ENCODE assay signal across 14 cellular contexts in the genomic region with DNA sequence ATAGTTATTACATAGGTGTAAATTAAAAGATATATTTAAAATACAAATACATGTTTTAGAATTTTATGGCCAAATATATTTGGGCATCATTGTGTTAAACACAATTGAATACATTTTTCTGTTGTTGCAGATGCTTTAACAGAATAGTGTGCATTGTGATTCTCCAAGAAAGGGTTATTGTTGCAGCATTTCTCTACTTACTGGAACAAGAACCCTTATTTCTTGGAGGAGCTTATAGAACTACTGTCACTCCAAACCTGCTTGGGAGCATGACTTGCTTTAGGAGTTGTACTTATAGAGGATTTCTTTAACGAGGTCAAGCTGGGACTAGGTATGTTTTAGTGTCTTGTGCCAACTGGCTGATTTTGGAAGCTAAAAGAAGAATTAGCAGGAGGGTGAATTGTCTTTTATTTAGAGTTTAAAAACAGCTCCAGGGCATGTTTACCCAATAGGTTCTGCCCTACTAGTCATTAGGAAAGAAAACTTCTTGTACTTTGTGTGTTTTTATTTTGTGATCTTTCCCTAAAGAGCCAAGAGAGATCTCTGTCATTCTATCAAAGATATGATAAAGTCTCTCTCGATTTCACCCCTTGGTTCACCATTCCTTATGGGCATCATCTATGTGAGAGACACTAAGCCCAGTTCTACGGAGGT.
DNase-seq lines count a peak whose midpoint lies in the region; TF ChIP-seq lines count a peak whose summit lies in the region.
"Had no signal": no experiment of that assay in that cellular context is flagged by ENCODE, and none has a peak within 500 bp of the region (broad histone marks: within the 10 kb centered on the region; RNA-seq: fewer than 3 reads in every experiment).

No MANE protein-coding gene starts in this region.

- H3K14ac ChIP-seq in mesenchymal stem cell (ENCODE audit: low read length in 2 of 2) = no peak overlapping the region

- H3K4me1 ChIP-seq in mesenchymal stem cell (ENCODE audit: control insufficient read depth, insufficient read depth, low read depth, low read length) (peaks cover 1% of the 10 kb centered on the region), left ventricle myocardium inferior (no peaks in the 10 kb centered on the region)

- H3K27me3 ChIP-seq in mesenchymal stem cell (ENCODE audit: control insufficient read depth in 1 of 2, insufficient read depth in 1 of 2, low read length in 2 of 2) = no peaks in the 10 kb centered on the region
- no peaks in the 10 kb centered on the region for H3K27me3 ChIP-seq in left ventricle myocardium inferior (ENCODE audit: low read depth)

- H3K4me3 ChIP-seq in mesenchymal stem cell (ENCODE audit: insufficient read depth in 1 of 2, low read depth in 1 of 2, low read length in 2 of 2) (no peak overlapping the region), left ventricle myocardium inferior (no peak overlapping the region)

- H3K9me3 Mint-ChIP-seq in HFFc6 = no peaks in the 10 kb centered on the region

- H4K8ac ChIP-seq in mesenchymal stem cell (ENCODE audit: low read length) = no peak overlapping the region

- no peak overlapping the region for H2BK15ac ChIP-seq in mesenchymal stem cell (ENCODE audit: low read depth, poor library complexity, severe bottlenecking)

- H3K4me1 Mint-ChIP-seq in HFFc6 (ENCODE audit: low read depth) = peaks cover 38% of the 10 kb centered on the region
- H3K4me1 Mint-ChIP-seq: activated naive CD4-positive, alpha-beta T cell treated with anti-CD3 and anti-CD28 coated beads, Interleukin-2, amount 50 U/mL, for 24 hours; central memory CD8-positive, alpha-beta T cell had no signal

- H2BK12ac ChIP-seq in mesenchymal stem cell (ENCODE audit: low read length in 2 of 2) = peak overlapping the region in 1 of 2 experiments; percentile 61

- no peak overlapping the region for H2BK120ac ChIP-seq in mesenchymal stem cell (ENCODE audit: low read depth, low read length)

- H2BK5ac ChIP-seq in mesenchymal stem cell (ENCODE audit: low read depth, low read length, poor library complexity, severe bottlenecking) = no peak overlapping the region

- H2AFZ ChIP-seq in mesenchymal stem cell (ENCODE audit: low read depth, low read length) = no peak overlapping the region

- no peak overlapping the region for H3K9ac ChIP-seq in mesenchymal stem cell (ENCODE audit: low read length)

- H2AK5ac ChIP-seq in mesenchymal stem cell (ENCODE audit: low read length, severe bottlenecking) = no peak overlapping the region

- no peak overlapping the region for H4K91ac ChIP-seq in mesenchymal stem cell (ENCODE audit: low read length)

- H3K36me3 Mint-ChIP-seq in HFFc6 (ENCODE audit: low read depth) = no peaks in the 10 kb centered on the region
- H3K36me3 Mint-ChIP-seq: activated naive CD4-positive, alpha-beta T cell treated with anti-CD3 and anti-CD28 coated beads, Interleukin-2, amount 50 U/mL, for 24 hours had no signal

- intact Hi-C loops in left ventricle myocardium inferior (cut with micrococcal nuclease) = no loop called here

- DNase-seq in HFFc6 (peak; percentile 2), mesenchymal stem cell (no peak), superior temporal gyrus (ENCODE audit: extremely low spot score) (peak; percentile 52), retina (no peak), left ventricle myocardium inferior (no peak)
- no peak for DNase-seq in activated T-cell treated with anti-CD3 and anti-CD28 coated beads, Interleukin-2, amount 50 U/mL, for 1 hour
- DNase-seq: aorta, NCI-H1436, NCI-H446 had no signal

- WGBS in mesenchymal stem cell = 67% methylated on average over 1 of the region's 3 CpGs

- no peak overlapping the region for H3K23ac ChIP-seq in mesenchymal stem cell (ENCODE audit: low read length in 2 of 2)

- H3K36me3 ChIP-seq in mesenchymal stem cell (ENCODE audit: control insufficient read depth in 1 of 2, insufficient read depth in 2 of 2, low read depth in 1 of 2, low read length in 2 of 2) (no peaks in the 10 kb centered on the region), left ventricle myocardium inferior (no peaks in the 10 kb centered on the region)

- H3K4ac ChIP-seq in mesenchymal stem cell (ENCODE audit: low read depth in 1 of 2, low read length in 2 of 2) = no peak overlapping the region

- peak overlapping the region; percentile 63 for H3K4me3 Mint-ChIP-seq in HFFc6
- H3K4me3 Mint-ChIP-seq: activated naive CD4-positive, alpha-beta T cell treated with anti-CD3 and anti-CD28 coated beads, Interleukin-2, amount 50 U/mL, for 24 hours; activated T-helper 1 cell treated with anti-CD3 and anti-CD28 coated beads, Interleukin-12 subunit alpha, Interleukin-12 subunit beta, Interleukin-2, Interleukin-4 antibody, amounts not matched to agents 30 ng/mL and 10 ng/mL and 1 ng/mL, durations not matched to agents 14 hours and 24 hours and 36 hours; central memory CD8-positive, alpha-beta T cell had no signal

- H3K27me3 Mint-ChIP-seq in HFFc6 (ENCODE audit: insufficient read depth) = peaks cover 2% of the 10 kb centered on the region
- H3K27me3 Mint-ChIP-seq: activated naive CD4-positive, alpha-beta T cell treated with anti-CD3 and anti-CD28 coated beads, Interleukin-2, amount 50 U/mL, for 24 hours; central memory CD8-positive, alpha-beta T cell had no signal

- no peaks in the 10 kb centered on the region for H3K9me3 ChIP-seq in mesenchymal stem cell (ENCODE audit: control insufficient read depth, low read length)
- H3K9me3 ChIP-seq in left ventricle myocardium inferior (replicated peaks) = peaks cover 7% of the 10 kb centered on the region

- H3K18ac ChIP-seq in mesenchymal stem cell (ENCODE audit: low read depth in 1 of 2, low read length in 2 of 2) = peak overlapping the region in 1 of 2 experiments; percentile 53

- H3K27ac ChIP-seq in cingulate gyrus (ENCODE audit: low read depth, low read length) (peak overlapping the region; percentile 6), mesenchymal stem cell (ENCODE audit: low read length, poor library complexity, severe bottlenecking) (peak overlapping the region; percentile 59), left ventricle myocardium inferior (replicated peaks) (no peak overlapping the region)
- H3K27ac ChIP-seq: C4-2B had no signal

- TF ChIP-seq CTCF in HFFc6 (IDR thresholded peaks at IDR 0.05) = no peak
- TF ChIP-seq CTCF in left ventricle myocardium inferior (IDR thresholded peaks at IDR 0.05; ENCODE audit: borderline replicate concordance) = no peak

- no peaks in the 10 kb centered on the region for H3K79me1 ChIP-seq in mesenchymal stem cell (replicated peaks; ENCODE audit: low read length, poor library complexity, severe bottlenecking)

- no peak overlapping the region for H3K4me2 ChIP-seq in mesenchymal stem cell (ENCODE audit: low read length, poor library complexity, severe bottlenecking)

- peak overlapping the region; percentile 84 for H3K27ac Mint-ChIP-seq in HFFc6
- H3K27ac Mint-ChIP-seq: activated naive CD4-positive, alpha-beta T cell treated with anti-CD3 and anti-CD28 coated beads, Interleukin-2, amount 50 U/mL, for 24 hours; activated T-helper 1 cell treated with anti-CD3 and anti-CD28 coated beads, Interleukin-12 subunit alpha, Interleukin-12 subunit beta, Interleukin-2, Interleukin-4 antibody, amounts not matched to agents 30 ng/mL and 10 ng/mL and 1 ng/mL, durations not matched to agents 14 hours and 24 hours and 36 hours had no signal

Comparison
In these comparisons a context has a peak if more than half of its experiments do, and no peak if none do; other contexts are left out.
1. DNase-seq: peak in HFFc6 (single experiment) and superior temporal gyrus (single experiment); none in mesenchymal stem cell (single experiment), retina (single experiment), activated T-cell treated with anti-CD3 and anti-CD28 coated beads, Interleukin-2, amount 50 U/mL, for 1 hour (single experiment) and left ventricle myocardium inferior (single experiment).